10 cellular contexts compared by ENCODE assay signal in genomic region chrX:30308263-30309138, GRCh38. TPM values are rescaled to one million over a fixed set of nuclear protein-coding genes. Genes with fewer than 3 reads are reported as not detected.
DNase-seq lines count a peak whose midpoint lies in the region; ATAC-seq and TF ChIP-seq lines count a peak whose summit lies in the region.
"Had no signal": no experiment of that assay in that cellular context is flagged by ENCODE, and none has a peak within 500 bp of the region (broad histone marks: within the 10 kb centered on the region; RNA-seq: fewer than 3 reads in every experiment).

No MANE protein-coding gene starts in this region.

- H3K27ac ChIP-seq in stomach, result no peak overlapping the region

- H3K36me3 ChIP-seq in stomach, result no peaks in the 10 kb centered on the region

- H3K9me3 ChIP-seq in stomach, result peaks cover 0 to 10% (median 0%) of the 10 kb centered on the region in 4 donors

- intact Hi-C loops in stomach (cut with DNase I; ENCODE audit: low total_unique reads), result no loop called here

- H3K27me3 ChIP-seq in stomach, result peaks cover 12 to 35% (median 30%) of the 10 kb centered on the region in 3 donors

- H3K4me1 ChIP-seq in stomach, result peaks cover 0 to 15% (median 11%) of the 10 kb centered on the region in 4 donors

- no peak for TF ChIP-seq EP300 in stomach (IDR thresholded peaks at IDR 0.05)

- 3 to 31% (median 21%) methylated on average over 23 to 71 of the region's 71 CpGs; no CpG with 5 or more reads in 1 of the 5 donors for WGBS in stomach, 5 donors

- DNase-seq in activated CD8-positive, alpha-beta memory T cell treated with anti-CD3 and anti-CD28 coated beads, Interleukin-2, amount 50 U/mL, for 48 hours, result peak; percentile 40
- DNase-seq in activated CD8-positive, alpha-beta memory T cell treated with anti-CD3 and anti-CD28 coated beads, Interleukin-2, amount 50 U/mL, for 4 hours, result no peak
- DNase-seq in NCI-H69 (lab: John Stamatoyannopoulos, UW), result peak; percentile 2
- DNase-seq in foreskin fibroblast, result peak in 1 of 2 donors; percentile 67
- DNase-seq in stomach, result no peak
- no peak for DNase-seq in NOMO-1 (lab: John Stamatoyannopoulos, UW; ENCODE audit: unreplicated experiment in 2 of 2)
- no peak for DNase-seq in NCI-H1105 treated with DMSO at 0.1 percent for 48 hours (lab: John Stamatoyannopoulos, UW)
- DNase-seq: DND-41 had no signal

- no peak for ATAC-seq in GM19397 (IDR thresholded peaks at IDR 0.05; ENCODE audit: unreplicated experiment)

- peak; percentile 16 for TF ChIP-seq CTCF in foreskin fibroblast (IDR thresholded peaks at IDR 0.05; ENCODE audit: low read depth, low read length)
- no peak for TF ChIP-seq CTCF in stomach (IDR thresholded peaks at IDR 0.05)

- no peak for TF ChIP-seq POLR2A in stomach (IDR thresholded peaks at IDR 0.05)

- H3K4me3 ChIP-seq in foreskin fibroblast (ENCODE audit: low read depth in 1 of 2, low read length in 2 of 2) (peak overlapping the region; percentile 17 to 45), stomach (peak overlapping the region in 3 of 4 donors; percentile 6 to 35 (median 20))

RNA-seq across cellular contexts. Expression of gene NR0B1, which starts 0.7 kb away (rescaled TPM):
- total RNA-seq in stomach, result under 1 TPM in 1 of 5 donors, not detected in 4; 0.37 TPM
- polyA plus RNA-seq in stomach, result under 1 TPM in 1 of 3 donors, not detected in 2; 0.25 TPM
- total RNA-seq: lung microvascular endothelial cell had no signal

Comparison
In these comparisons a context has a peak if more than half of its experiments do, and no peak if none do; other contexts are left out.
1. DNase-seq: peak in activated CD8-positive, alpha-beta memory T cell treated with anti-CD3 and anti-CD28 coated beads, Interleukin-2, amount 50 U/mL, for 48 hours (single experiment) and NCI-H69 (single experiment); none in activated CD8-positive, alpha-beta memory T cell treated with anti-CD3 and anti-CD28 coated beads, Interleukin-2, amount 50 U/mL, for 4 hours (single experiment), stomach (single experiment), NOMO-1 (0 of 2) and NCI-H1105 treated with DMSO at 0.1 percent for 48 hours (single experiment).